Comparison of ENCODE assay signal across 8 cellular contexts in the genomic region with DNA sequence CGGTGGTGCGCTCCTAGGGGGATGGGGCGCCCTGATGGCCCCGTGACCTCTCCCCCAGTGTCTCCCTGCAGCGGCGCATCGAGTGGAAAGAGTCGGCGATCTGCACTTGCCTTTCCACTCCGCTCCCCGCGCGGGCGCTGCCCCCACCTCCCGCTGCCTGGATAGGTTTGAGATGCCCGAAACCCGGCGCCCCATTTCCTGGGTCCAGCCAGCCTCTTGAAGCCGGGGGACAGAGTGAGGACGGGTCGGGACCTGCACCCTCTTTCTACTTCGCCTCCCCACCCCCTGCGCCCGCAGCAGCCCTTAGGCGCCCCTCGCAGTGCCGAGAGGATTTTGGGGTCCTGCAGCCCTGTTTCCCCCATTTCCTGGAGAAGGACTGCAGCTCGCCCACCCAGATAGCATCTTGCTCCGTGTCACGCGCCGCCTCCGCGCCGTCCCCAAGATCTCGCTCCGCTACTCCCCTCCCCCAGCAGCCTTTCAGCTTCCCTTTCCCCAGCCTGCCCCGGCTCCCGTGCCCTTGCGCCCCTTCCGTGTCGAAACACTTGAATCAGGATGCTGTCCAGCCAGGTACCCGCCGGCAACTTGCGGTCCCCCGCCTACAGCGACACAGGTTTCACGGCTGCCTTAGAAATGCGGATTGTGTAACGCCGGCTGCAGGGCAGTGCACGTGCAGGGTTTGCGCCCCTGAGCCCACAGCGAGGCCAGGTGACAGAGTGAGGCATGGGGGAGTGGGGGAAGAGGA. TPM values are rescaled to one million over a fixed set of nuclear protein-coding genes. Genes with fewer than 3 reads are reported as not detected.
A peak's percentile ranks its signal among the peaks of the same experiment; 100 is the strongest.
DNase-seq lines count a peak whose midpoint lies in the region; ATAC-seq and TF ChIP-seq lines count a peak whose summit lies in the region.

No MANE protein-coding gene starts in this region.

- H2AFZ ChIP-seq in osteoblast (ENCODE audit: low read length): peak overlapping the region; percentile 81

- H3K27me3 ChIP-seq in osteoblast (ENCODE audit: insufficient read depth, low read length): peaks cover 6% of the 10 kb centered on the region

- ATAC-seq in HG02884 (IDR thresholded peaks at IDR 0.05; ENCODE audit: unreplicated experiment): peak; percentile 22

- H3K4me3 ChIP-seq in osteoblast (ENCODE audit: insufficient read depth, low read length): peak overlapping the region; percentile 82

- DNase-seq in NCI-H2171 treated with DMSO at 0.1 percent for 48 hours (lab: John Stamatoyannopoulos, UW) (peak; percentile 35), NCI-H2171 (lab: John Stamatoyannopoulos, UW) (no peak), glutamatergic neuron (peak; percentile 49), osteoblast (ENCODE audit: insufficient read length, low spot score, missing footprints) (peak; percentile 95), type B pancreatic cell (ENCODE audit: extremely low spot score, unreplicated experiment) (peak; percentile 71)
- peak; percentile 18 for DNase-seq in activated gamma-delta T cell treated with anti-CD3 and anti-CD28 coated beads, Interleukin-2, amount 50 U/mL, for 16 hours (ENCODE audit: low read depth)

- H3K9me3 ChIP-seq in osteoblast (ENCODE audit: low read depth, low read length): no peaks in the 10 kb centered on the region

- H3K27ac Mint-ChIP-seq in glutamatergic neuron (ENCODE audit: unreplicated experiment): peak overlapping the region; percentile 71
- peak overlapping the region; percentile 95 for H3K27ac Mint-ChIP-seq in type B pancreatic cell

- H3K4me1 Mint-ChIP-seq in glutamatergic neuron (ENCODE audit: low read depth, unreplicated experiment) (peaks cover 37% of the 10 kb centered on the region), type B pancreatic cell (ENCODE audit: unreplicated experiment) (peaks cover 20% of the 10 kb centered on the region)

- H3K27me3 Mint-ChIP-seq in glutamatergic neuron (ENCODE audit: unreplicated experiment) (peaks cover 9% of the 10 kb centered on the region), type B pancreatic cell (peaks cover 14% of the 10 kb centered on the region)

- peaks cover 15% of the 10 kb centered on the region for H3K79me2 ChIP-seq in osteoblast (ENCODE audit: insufficient read depth, low read length)

- H3K27ac ChIP-seq in osteoblast (ENCODE audit: low read depth, low read length): no peak overlapping the region

- TF ChIP-seq POLR2A in Raji (IDR thresholded peaks at IDR 0.05; ENCODE audit: insufficient read depth, low read depth, low read length): 0 out of 2 replicates have a peak, but pooled peaks have one; percentile 1

- H3K9me3 Mint-ChIP-seq in glutamatergic neuron (ENCODE audit: unreplicated experiment): peaks cover 9% of the 10 kb centered on the region
- H3K9me3 Mint-ChIP-seq in type B pancreatic cell: no peaks in the 10 kb centered on the region

- no peaks in the 10 kb centered on the region for H3K36me3 Mint-ChIP-seq in glutamatergic neuron (ENCODE audit: unreplicated experiment)
- H3K36me3 Mint-ChIP-seq in type B pancreatic cell: no peaks in the 10 kb centered on the region

- TF ChIP-seq CTCF in glutamatergic neuron (IDR thresholded peaks at IDR 0.05; ENCODE audit: partially characterized antibody, unreplicated experiment) (no peak), osteoblast (IDR thresholded peaks at IDR 0.05; ENCODE audit: extremely low read depth, low read depth, low read length) (no peak), type B pancreatic cell (conservative IDR thresholded peaks at IDR 0.05) (no peak)

- H3K4me2 ChIP-seq in osteoblast (ENCODE audit: insufficient read depth, low read length): peak overlapping the region; percentile 95

- H3K36me3 ChIP-seq in osteoblast (ENCODE audit: insufficient read depth, low read length): no peaks in the 10 kb centered on the region

- H4K20me1 ChIP-seq in osteoblast (ENCODE audit: insufficient read depth, low read length): peaks cover 7% of the 10 kb centered on the region

- peak overlapping the region; percentile 97 for H3K4me3 Mint-ChIP-seq in glutamatergic neuron (ENCODE audit: unreplicated experiment)
- peak overlapping the region; percentile 94 for H3K4me3 Mint-ChIP-seq in type B pancreatic cell

- peaks cover 6% of the 10 kb centered on the region for H3K4me1 ChIP-seq in osteoblast (ENCODE audit: insufficient read depth, low read length)

RNA-seq across cellular contexts. Expression of a gene that starts 0.5 kb away (rescaled TPM):
- total RNA-seq in glutamatergic neuron (ENCODE audit: unreplicated experiment) (46.0 TPM), osteoblast (5.1 and 5.9 TPM in 2 replicates), type B pancreatic cell (ENCODE audit: low replicate concordance) (15.7 and 25.4 TPM in 2 replicates)

RNA-seq across cellular contexts. Expression of a gene that starts 27.3 kb away (rescaled TPM):
- total RNA-seq in glutamatergic neuron (ENCODE audit: unreplicated experiment) (0.96 TPM), osteoblast (not detected in 2 replicates), type B pancreatic cell (ENCODE audit: low replicate concordance) (not detected in 2 replicates)
